1 cellular context compared by ENCODE assay signal in the genomic region with DNA sequence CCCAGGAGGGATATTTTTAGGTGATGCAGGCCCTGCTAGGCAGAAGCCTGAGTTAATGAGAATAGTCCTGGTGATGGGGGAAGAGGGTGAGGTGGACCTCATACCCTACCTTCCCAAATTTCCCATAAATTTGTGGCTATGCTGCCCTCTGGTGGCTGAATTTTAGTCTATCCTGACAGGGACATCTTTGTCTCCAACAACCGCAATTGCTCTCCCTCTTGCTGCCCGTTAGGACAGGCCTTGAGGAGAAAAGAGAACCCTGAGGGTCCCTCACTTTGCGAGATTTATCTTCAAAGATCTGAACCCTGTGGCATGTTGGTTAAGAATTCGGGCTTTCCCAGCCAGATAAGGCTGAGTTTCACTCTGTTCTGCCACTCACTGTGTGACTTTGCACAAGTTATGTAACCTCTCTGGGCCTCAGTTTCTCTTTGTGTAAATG.
A peak's percentile ranks its signal among the peaks of the same experiment; 100 is the strongest.
TF ChIP-seq lines count a peak whose summit lies in the region.

No MANE protein-coding gene starts in this region.

TF ChIP-seq in GM12878, 131 proteins besides CTCF, POLR2A, EP300 and RAD21:
- peak; percentile 48; the same call in 1 of the 2 replicates for TF ChIP-seq SMC3 (IDR thresholded peaks at IDR 0.05; ENCODE audit: borderline replicate concordance, low read length)
- peak; percentile 39 for TF ChIP-seq RUNX3 (IDR thresholded peaks at IDR 0.05; ENCODE audit: low read length)
- TF ChIP-seq, protein P1, sequence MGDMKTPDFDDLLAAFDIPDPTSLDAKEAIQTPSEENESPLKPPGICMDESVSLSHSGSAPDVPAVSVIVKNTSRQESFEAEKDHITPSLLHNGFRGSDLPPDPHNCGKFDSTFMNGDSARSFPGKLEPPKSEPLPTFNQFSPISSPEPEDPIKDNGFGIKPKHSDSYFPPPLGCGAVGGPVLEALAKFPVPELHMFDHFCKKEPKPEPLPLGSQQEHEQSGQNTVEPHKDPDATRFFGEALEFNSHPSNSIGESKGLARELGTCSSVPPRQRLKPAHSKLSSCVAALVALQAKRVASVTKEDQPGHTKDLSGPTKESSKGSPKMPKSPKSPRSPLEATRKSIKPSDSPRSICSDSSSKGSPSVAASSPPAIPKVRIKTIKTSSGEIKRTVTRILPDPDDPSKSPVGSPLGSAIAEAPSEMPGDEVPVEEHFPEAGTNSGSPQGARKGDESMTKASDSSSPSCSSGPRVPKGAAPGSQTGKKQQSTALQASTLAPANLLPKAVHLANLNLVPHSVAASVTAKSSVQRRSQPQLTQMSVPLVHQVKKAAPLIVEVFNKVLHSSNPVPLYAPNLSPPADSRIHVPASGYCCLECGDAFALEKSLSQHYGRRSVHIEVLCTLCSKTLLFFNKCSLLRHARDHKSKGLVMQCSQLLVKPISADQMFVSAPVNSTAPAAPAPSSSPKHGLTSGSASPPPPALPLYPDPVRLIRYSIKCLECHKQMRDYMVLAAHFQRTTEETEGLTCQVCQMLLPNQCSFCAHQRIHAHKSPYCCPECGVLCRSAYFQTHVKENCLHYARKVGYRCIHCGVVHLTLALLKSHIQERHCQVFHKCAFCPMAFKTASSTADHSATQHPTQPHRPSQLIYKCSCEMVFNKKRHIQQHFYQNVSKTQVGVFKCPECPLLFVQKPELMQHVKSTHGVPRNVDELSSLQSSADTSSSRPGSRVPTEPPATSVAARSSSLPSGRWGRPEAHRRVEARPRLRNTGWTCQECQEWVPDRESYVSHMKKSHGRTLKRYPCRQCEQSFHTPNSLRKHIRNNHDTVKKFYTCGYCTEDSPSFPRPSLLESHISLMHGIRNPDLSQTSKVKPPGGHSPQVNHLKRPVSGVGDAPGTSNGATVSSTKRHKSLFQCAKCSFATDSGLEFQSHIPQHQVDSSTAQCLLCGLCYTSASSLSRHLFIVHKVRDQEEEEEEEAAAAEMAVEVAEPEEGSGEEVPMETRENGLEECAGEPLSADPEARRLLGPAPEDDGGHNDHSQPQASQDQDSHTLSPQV (IDR thresholded peaks at IDR 0.05), result no peak
- TF ChIP-seq YY1 (IDR thresholded peaks at IDR 0.05; ENCODE audit: low read depth, low read length), result 0 out of 2 replicates have a peak, but pooled peaks have one; percentile 45
- TF ChIP-seq, protein P2, sequence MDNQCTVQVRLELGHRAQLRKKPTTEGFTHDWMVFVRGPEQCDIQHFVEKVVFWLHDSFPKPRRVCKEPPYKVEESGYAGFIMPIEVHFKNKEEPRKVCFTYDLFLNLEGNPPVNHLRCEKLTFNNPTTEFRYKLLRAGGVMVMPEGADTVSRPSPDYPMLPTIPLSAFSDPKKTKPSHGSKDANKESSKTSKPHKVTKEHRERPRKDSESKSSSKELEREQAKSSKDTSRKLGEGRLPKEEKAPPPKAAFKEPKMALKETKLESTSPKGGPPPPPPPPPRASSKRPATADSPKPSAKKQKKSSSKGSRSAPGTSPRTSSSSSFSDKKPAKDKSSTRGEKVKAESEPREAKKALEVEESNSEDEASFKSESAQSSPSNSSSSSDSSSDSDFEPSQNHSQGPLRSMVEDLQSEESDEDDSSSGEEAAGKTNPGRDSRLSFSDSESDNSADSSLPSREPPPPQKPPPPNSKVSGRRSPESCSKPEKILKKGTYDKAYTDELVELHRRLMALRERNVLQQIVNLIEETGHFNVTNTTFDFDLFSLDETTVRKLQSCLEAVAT (IDR thresholded peaks at IDR 0.05), result no peak
